Comparison of ENCODE assay signal across 11 cellular contexts in genomic region chr2:20594048-20594750, GRCh38. TPM values are rescaled to one million over a fixed set of nuclear protein-coding genes. Genes with fewer than 3 reads are reported as not detected.
DNase-seq lines count a peak whose midpoint lies in the region; ATAC-seq, FAIRE-seq and TF ChIP-seq lines count a peak whose summit lies in the region.
"Had no signal": no experiment of that assay in that cellular context is flagged by ENCODE, and none has a peak within 500 bp of the region (broad histone marks: within the 10 kb centered on the region; RNA-seq: fewer than 3 reads in every experiment).

No MANE protein-coding gene starts in this region.

- H3K27ac Mint-ChIP-seq in glutamatergic neuron (ENCODE audit: unreplicated experiment): no peak overlapping the region
- peak overlapping the region; percentile 62 for H3K27ac Mint-ChIP-seq in neural progenitor cell

- TF ChIP-seq RAD21 in A549 (conservative IDR thresholded peaks at IDR 0.05 in 1 of 2, IDR thresholded peaks at IDR 0.05 in 1 of 2): no peak

- H3K4me3 Mint-ChIP-seq in glutamatergic neuron (ENCODE audit: unreplicated experiment): no peak overlapping the region
- no peak overlapping the region for H3K4me3 Mint-ChIP-seq in neural progenitor cell

- H2AFZ ChIP-seq in neural progenitor cell (replicated peaks): no peak overlapping the region

- H3K9ac ChIP-seq in neural progenitor cell: no peak overlapping the region

- no peak overlapping the region for H3K4me3 ChIP-seq in A549
- no peak overlapping the region for H3K4me3 ChIP-seq in Peyer's patch
- H3K4me3 ChIP-seq in neural progenitor cell: no peak overlapping the region

- ATAC-seq in A549 (no peak), HG02884 (IDR thresholded peaks at IDR 0.05; ENCODE audit: unreplicated experiment) (no peak)

- TF ChIP-seq POLR2A in A549 (IDR thresholded peaks at IDR 0.05; ENCODE audit: low read length): no peak
- no peak for TF ChIP-seq POLR2A in Peyer's patch (IDR thresholded peaks at IDR 0.05)

- peaks cover 2% of the 10 kb centered on the region for H3K27me3 Mint-ChIP-seq in glutamatergic neuron (ENCODE audit: unreplicated experiment)
- peaks cover 21% of the 10 kb centered on the region for H3K27me3 Mint-ChIP-seq in neural progenitor cell (ENCODE audit: insufficient read depth, low read depth)

- H3K36me3 Mint-ChIP-seq in glutamatergic neuron (ENCODE audit: unreplicated experiment): no peaks in the 10 kb centered on the region
- H3K36me3 Mint-ChIP-seq in neural progenitor cell: no peaks in the 10 kb centered on the region

- no peak for TF ChIP-seq EP300 in A549 (IDR thresholded peaks at IDR 0.05)

- H3K79me2 ChIP-seq in neural progenitor cell (ENCODE audit: low read depth): no peaks in the 10 kb centered on the region

- H3K9me3 Mint-ChIP-seq in glutamatergic neuron (ENCODE audit: unreplicated experiment): no peaks in the 10 kb centered on the region
- peaks cover 6% of the 10 kb centered on the region for H3K9me3 Mint-ChIP-seq in neural progenitor cell

- peak overlapping the region; percentile 60 for H3K4me2 ChIP-seq in A549
- H3K4me2 ChIP-seq in neural progenitor cell: no peak overlapping the region

- TF ChIP-seq CTCF in A549 (IDR thresholded peaks at IDR 0.05) (no peak), Peyer's patch (IDR thresholded peaks at IDR 0.05) (no peak), glutamatergic neuron (IDR thresholded peaks at IDR 0.05; ENCODE audit: partially characterized antibody, unreplicated experiment) (no peak), neural progenitor cell (IDR thresholded peaks at IDR 0.05) (no peak), GM13977 (IDR thresholded peaks at IDR 0.05; ENCODE audit: extremely low read depth, insufficient read depth, missing control alignments) (no peak)

- no peaks in the 10 kb centered on the region for H3K36me3 ChIP-seq in Peyer's patch
- H3K36me3 ChIP-seq in neural progenitor cell: no peaks in the 10 kb centered on the region

- DNase-seq in A549 (ENCODE audit: low read depth in 1 of 2, low spot score in 1 of 2) (no peak), Peyer's patch (peak in 2 of 3 donors; percentile 14 to 25), glutamatergic neuron (peak; percentile 7), neural progenitor cell (ENCODE audit: low spot score) (no peak), hypothalamus (lab: John Stamatoyannopoulos, UW) (no peak), GM13977 (ENCODE audit: low spot score) (no peak)
- no peak for DNase-seq in stimulated activated CD4-positive, alpha-beta T cell treated with anti-CD3 and anti-CD28 coated beads, Interleukin-4, amount 100 ng/mL, for 4 hours
- DNase-seq: NCI-H187; NK-92 treated with Interleukin-12 subunit alpha and Interleukin-12 subunit beta, amount 100 ng/mL, for 24 hours; T-helper 2 cell had no signal

- H4K20me1 ChIP-seq in neural progenitor cell (ENCODE audit: low read depth): peaks cover 23% of the 10 kb centered on the region

- H3F3A ChIP-seq in neural progenitor cell (ENCODE audit: low read depth): peaks cover 12% of the 10 kb centered on the region

- CTCF ChIA-PET in A549 (lab: Yijun Ruan, JAX): interaction anchor here (0.6 to 1.3 kb wide), 5 partner anchors 9 to 46 kb away, joined by 3 to 4 read pairs (median 3); no protein-coding TSS in a partner anchor

- in situ Hi-C loops in GM13977 (cut with MboI; ENCODE audit: low pct_unique_long_range_greater_than_20kb, low sequenced_read_pairs, unreplicated experiment): no loop called here

- H3K9me3 ChIP-seq in A549 (no peaks in the 10 kb centered on the region), Peyer's patch (no peaks in the 10 kb centered on the region), neural progenitor cell (ENCODE audit: low read depth) (no peaks in the 10 kb centered on the region)

- H3K27me3 ChIP-seq in Peyer's patch: no peaks in the 10 kb centered on the region
- peaks cover 47% of the 10 kb centered on the region for H3K27me3 ChIP-seq in neural progenitor cell

- H3K4me1 ChIP-seq in A549 (peaks cover 68% of the 10 kb centered on the region), Peyer's patch (peaks cover 0 to 26% (median 13%) of the 10 kb centered on the region in 4 donors), neural progenitor cell (peaks cover 27% of the 10 kb centered on the region)

- 90% methylated on average over 6 of the region's 6 CpGs for WGBS in A549 (ENCODE audit: missing lambda C conversion rate)

- POLR2A ChIA-PET in A549 (lab: Yijun Ruan, JAX): interaction anchor here (7.3 kb wide), 1 partner anchor 147 kb away, joined by 51 read pairs; the partner anchor contains the start of gene RHOB

- H3K27ac ChIP-seq in A549 (peak overlapping the region; percentile 75 to 89), Peyer's patch (peak overlapping the region in 2 of 4 donors; percentile 32 to 55), neural progenitor cell (no peak overlapping the region)

- FAIRE-seq in A549 (lab: Jason Lieb, UNC): no peak

- H3K4me1 Mint-ChIP-seq in glutamatergic neuron (ENCODE audit: low read depth, unreplicated experiment): peaks cover 17% of the 10 kb centered on the region
- peaks cover 62% of the 10 kb centered on the region for H3K4me1 Mint-ChIP-seq in neural progenitor cell

TF ChIP-seq in A549, 52 proteins besides CTCF, POLR2A, EP300 and RAD21:
- TF ChIP-seq JUNB (IDR thresholded peaks at IDR 0.05) (no peak), ESRRA (IDR thresholded peaks at IDR 0.05; ENCODE audit: borderline replicate concordance, low read length) (no peak)

RNA-seq across cellular contexts. Expression of gene HS1BP3, which starts 56.7 kb away (rescaled TPM):
- polyA plus RNA-seq in A549 (2011; rRNA removed) (12.4 and 13.8 TPM in 2 replicates), A549 (2017; fragmentation: RNase III; extraction: RNeasy Plus Mini Kit Qiagen cat#74134 plus additional on column Dnase treatment) (17.7 to 23.5 TPM (median 20.5 TPM) in 3 replicates)
- polyA plus RNA-seq in A549 (2012; cell fraction: cytosol; rRNA removed): 19.3 and 23.8 TPM in 2 replicates
- 35.4 and 36.6 TPM in 2 replicates for polyA plus RNA-seq in A549 (2012; cell fraction: nucleus; rRNA removed)
- 17.5 and 21.2 TPM in 2 replicates for polyA minus RNA-seq in A549 (2011; rRNA and poly(A)+ RNA removed)
- total RNA-seq in Peyer's patch (10 to 100 TPM; 33.1 to 63.0 (median 41.0) TPM), glutamatergic neuron (ENCODE audit: unreplicated experiment) (23.8 TPM), neural progenitor cell (ENCODE audit: low replicate concordance) (10.0 and 19.5 TPM in 2 replicates)

Comparison
In these comparisons a context has a peak if more than half of its experiments do, and no peak if none do; other contexts are left out.
1. DNase-seq: peak in Peyer's patch (2 of 3) and glutamatergic neuron (single experiment); none in A549 (0 of 2), neural progenitor cell (single experiment), hypothalamus (0 of 51), stimulated activated CD4-positive, alpha-beta T cell treated with anti-CD3 and anti-CD28 coated beads, Interleukin-4, amount 100 ng/mL, for 4 hours (0 of 2) and GM13977 (single experiment).